In genomic region chr20:5552154-5552553, GRCh38 we compare ENCODE assay signal across 27 cellular contexts. TPM values are rescaled to one million over a fixed set of nuclear protein-coding genes. Genes with fewer than 3 reads are reported as not detected.
DNase-seq lines count a peak whose midpoint lies in the region; ATAC-seq and TF ChIP-seq lines count a peak whose summit lies in the region.
"Had no signal": no experiment of that assay in that cellular context is flagged by ENCODE, and none has a peak within 500 bp of the region (broad histone marks: within the 10 kb centered on the region; RNA-seq: fewer than 3 reads in every experiment).

No MANE protein-coding gene starts in this region.

- H3K27me3 Mint-ChIP-seq in activated CD4-positive, alpha-beta memory T cell treated with anti-CD3 and anti-CD28 coated beads for 36 hours = no peaks in the 10 kb centered on the region
- H3K27me3 Mint-ChIP-seq in activated CD4-positive, alpha-beta memory T cell treated with anti-CD3 and anti-CD28 coated beads, Interleukin-2, amount 10 ng/mL, durations not matched to agents 7 days and 5 days = no peaks in the 10 kb centered on the region
- H3K27me3 Mint-ChIP-seq in dendritic cell treated with granulocyte-macrophage colony-stimulating factor and Interleukin-4, amounts not matched to agents 40 ng/mL and 50 ng/mL, for 4 days = no peaks in the 10 kb centered on the region
- H3K27me3 Mint-ChIP-seq in nephron progenitor cell (ENCODE audit: low read depth, poor library complexity) (no peaks in the 10 kb centered on the region), Calu3 (ENCODE audit: unreplicated experiment) (no peaks in the 10 kb centered on the region)
- H3K27me3 Mint-ChIP-seq: brain; CD4-positive, alpha-beta memory T cell had no signal

- peaks cover 52% of the 10 kb centered on the region for H3K36me3 Mint-ChIP-seq in activated CD4-positive, alpha-beta memory T cell treated with anti-CD3 and anti-CD28 coated beads for 36 hours
- H3K36me3 Mint-ChIP-seq in activated CD4-positive, alpha-beta memory T cell treated with anti-CD3 and anti-CD28 coated beads, Interleukin-2, amount 10 ng/mL, durations not matched to agents 7 days and 5 days (ENCODE audit: low read depth) = peaks cover 51% of the 10 kb centered on the region
- H3K36me3 Mint-ChIP-seq in dendritic cell treated with granulocyte-macrophage colony-stimulating factor and Interleukin-4, amounts not matched to agents 40 ng/mL and 50 ng/mL, for 4 days (ENCODE audit: low read depth) = peaks cover 92% of the 10 kb centered on the region
- H3K36me3 Mint-ChIP-seq in nephron progenitor cell (ENCODE audit: low read depth) (peaks cover 47% of the 10 kb centered on the region), Calu3 (ENCODE audit: insufficient read depth, unreplicated experiment) (peaks cover 6% of the 10 kb centered on the region)

- no peak for TF ChIP-seq CTCF in nephron progenitor cell (IDR thresholded peaks at IDR 0.05)
- no peak for TF ChIP-seq CTCF in Calu3 (IDR thresholded peaks at IDR 0.05; ENCODE audit: unreplicated experiment)

- H3K27ac Mint-ChIP-seq in activated CD4-positive, alpha-beta memory T cell treated with anti-CD3 and anti-CD28 coated beads for 36 hours = peak overlapping the region; percentile 26
- H3K27ac Mint-ChIP-seq in activated CD4-positive, alpha-beta memory T cell treated with anti-CD3 and anti-CD28 coated beads, Interleukin-2, amount 10 ng/mL, durations not matched to agents 7 days and 5 days = no peak overlapping the region
- peak overlapping the region; percentile 54 for H3K27ac Mint-ChIP-seq in dendritic cell treated with granulocyte-macrophage colony-stimulating factor and Interleukin-4, amounts not matched to agents 40 ng/mL and 50 ng/mL, for 4 days
- H3K27ac Mint-ChIP-seq in nephron progenitor cell (peak overlapping the region; percentile 10), Calu3 (ENCODE audit: unreplicated experiment) (no peak overlapping the region)
- H3K27ac Mint-ChIP-seq: neural progenitor cell; T-helper 1 cell treated with Interleukin-12 subunit alpha and Interleukin-12 subunit beta and Interleukin-4 antibody, amounts not matched to agents 30 μg/mL and 1 μg/mL, for 36 hours had no signal

- CTCF ChIA-PET in activated CD4-positive, alpha-beta memory T cell treated with anti-CD3 and anti-CD28 coated beads for 36 hours (lab: Charles Lee) = interaction anchor here (0.9 to 2.2 kb wide), 3 partner anchors 17 to 236 kb away, joined by 3 to 8 read pairs (median 4); no protein-coding TSS in a partner anchor
- CTCF ChIA-PET in activated CD4-positive, alpha-beta memory T cell treated with anti-CD3 and anti-CD28 coated beads, Interleukin-2, amount 10 ng/mL, durations not matched to agents 7 days and 5 days (lab: Charles Lee) = interaction anchor here (1.1 to 1.3 kb wide), 3 partner anchors 22 to 236 kb away, joined by 3 to 4 read pairs (median 4); no protein-coding TSS in a partner anchor
- CTCF ChIA-PET in Calu3 (lab: Charles Lee) = no interaction called here

- POLR2A ChIA-PET in activated CD4-positive, alpha-beta memory T cell treated with anti-CD3 and anti-CD28 coated beads for 36 hours (lab: Charles Lee) = no interaction called here
- POLR2A ChIA-PET in activated CD4-positive, alpha-beta memory T cell treated with anti-CD3 and anti-CD28 coated beads, Interleukin-2, amount 10 ng/mL, durations not matched to agents 7 days and 5 days (lab: Charles Lee) = no interaction called here

- ATAC-seq in left cardiac atrium = no peak
- ATAC-seq: heart left ventricle; HepG2; pancreas; stimulated activated naive CD8-positive, alpha-beta T cell treated with anti-CD3 and anti-CD28 coated beads, Interleukin-15, Interleukin-2, amounts not matched to agents 100 U/mL and 50 U/mL, for 24 hours had no signal

- H3K4me3 Mint-ChIP-seq in activated CD4-positive, alpha-beta memory T cell treated with anti-CD3 and anti-CD28 coated beads for 36 hours = no peak overlapping the region
- H3K4me3 Mint-ChIP-seq in activated CD4-positive, alpha-beta memory T cell treated with anti-CD3 and anti-CD28 coated beads, Interleukin-2, amount 10 ng/mL, durations not matched to agents 7 days and 5 days = no peak overlapping the region
- H3K4me3 Mint-ChIP-seq in dendritic cell treated with granulocyte-macrophage colony-stimulating factor and Interleukin-4, amounts not matched to agents 40 ng/mL and 50 ng/mL, for 4 days = no peak overlapping the region
- H3K4me3 Mint-ChIP-seq in nephron progenitor cell (no peak overlapping the region), Calu3 (ENCODE audit: low read depth, unreplicated experiment) (no peak overlapping the region)
- H3K4me3 Mint-ChIP-seq: brain; CD4-positive, alpha-beta memory T cell; neural progenitor cell; T-helper 1 cell treated with Interleukin-12 subunit alpha and Interleukin-12 subunit beta and Interleukin-4 antibody, amounts not matched to agents 30 μg/mL and 1 μg/mL, for 36 hours had no signal

- DNase-seq in activated CD4-positive, alpha-beta memory T cell treated with anti-CD3 and anti-CD28 coated beads for 36 hours = no peak
- no peak for DNase-seq in activated CD4-positive, alpha-beta memory T cell treated with anti-CD3 and anti-CD28 coated beads, Interleukin-2, amount 10 ng/mL, durations not matched to agents 7 days and 5 days
- DNase-seq in LHCN-M2 (ENCODE audit: low read depth) (peak; percentile 38), nephron progenitor cell (no peak), Calu3 (no peak), NCI-H146 treated with DMSO at 0.1 percent for 48 hours (lab: John Stamatoyannopoulos, UW; ENCODE audit: unreplicated experiment) (no peak), left cardiac atrium (no peak)
- DNase-seq: activated naive CD4-positive, alpha-beta T cell; activated T-cell treated with anti-CD3 and anti-CD28 coated beads, Interleukin-2, amount 50 U/mL, for 48 hours; amniotic stem cell; CD4-positive, alpha-beta memory T cell; DMS153; foreskin melanocyte; heart left ventricle; NCI-H1417; NCI-H2081; NCI-H526; pancreas; retina; SK-N-SH; small intestine; stimulated activated naive CD8-positive, alpha-beta T cell treated with anti-CD3 and anti-CD28 coated beads, Interleukin-15, Interleukin-2, amounts not matched to agents 100 U/mL and 50 U/mL, for 24 hours had no signal

- BruUV-seq in Calu3 (replicated peaks; lab: Mats Ljungman, UMichigan) = no TSS peak

- intact Hi-C loops in activated CD4-positive, alpha-beta memory T cell treated with anti-CD3 and anti-CD28 coated beads for 36 hours (cut with micrococcal nuclease) = no loop called here
- intact Hi-C loops in dendritic cell treated with granulocyte-macrophage colony-stimulating factor and Interleukin-4, amounts not matched to agents 40 ng/mL and 50 ng/mL, for 4 days (cut with micrococcal nuclease) = no loop called here
- intact Hi-C loops in Calu3 (cut with micrococcal nuclease; ENCODE audit: unreplicated experiment) (no loop called here), left cardiac atrium (cut with DNase I) (no loop called here)

- peaks cover 23% of the 10 kb centered on the region for H3K4me1 Mint-ChIP-seq in activated CD4-positive, alpha-beta memory T cell treated with anti-CD3 and anti-CD28 coated beads for 36 hours (ENCODE audit: low read depth)
- H3K4me1 Mint-ChIP-seq in activated CD4-positive, alpha-beta memory T cell treated with anti-CD3 and anti-CD28 coated beads, Interleukin-2, amount 10 ng/mL, durations not matched to agents 7 days and 5 days = peaks cover 3% of the 10 kb centered on the region
- peaks cover 27% of the 10 kb centered on the region for H3K4me1 Mint-ChIP-seq in dendritic cell treated with granulocyte-macrophage colony-stimulating factor and Interleukin-4, amounts not matched to agents 40 ng/mL and 50 ng/mL, for 4 days (ENCODE audit: low read depth)
- H3K4me1 Mint-ChIP-seq in nephron progenitor cell (peaks cover 21% of the 10 kb centered on the region), Calu3 (ENCODE audit: low read depth, unreplicated experiment) (no peaks in the 10 kb centered on the region)
- H3K4me1 Mint-ChIP-seq: brain, neural progenitor cell had no signal

- no peaks in the 10 kb centered on the region for H3K9me3 Mint-ChIP-seq in activated CD4-positive, alpha-beta memory T cell treated with anti-CD3 and anti-CD28 coated beads for 36 hours
- H3K9me3 Mint-ChIP-seq in activated CD4-positive, alpha-beta memory T cell treated with anti-CD3 and anti-CD28 coated beads, Interleukin-2, amount 10 ng/mL, durations not matched to agents 7 days and 5 days = no peaks in the 10 kb centered on the region
- H3K9me3 Mint-ChIP-seq in dendritic cell treated with granulocyte-macrophage colony-stimulating factor and Interleukin-4, amounts not matched to agents 40 ng/mL and 50 ng/mL, for 4 days = no peaks in the 10 kb centered on the region
- H3K9me3 Mint-ChIP-seq in nephron progenitor cell = no peaks in the 10 kb centered on the region
- H3K9me3 Mint-ChIP-seq in Calu3 (ENCODE audit: low read depth, unreplicated experiment) = no peaks in the 10 kb centered on the region
- H3K9me3 Mint-ChIP-seq: brain; CD4-positive, alpha-beta memory T cell; neural progenitor cell; T-helper 1 cell treated with Interleukin-12 subunit alpha and Interleukin-12 subunit beta and Interleukin-4 antibody, amounts not matched to agents 30 μg/mL and 1 μg/mL, for 36 hours had no signal

RNA-seq across cellular contexts. Expression of gene GPCPD1, which starts 58.7 kb away (rescaled TPM):
- total RNA-seq in activated CD4-positive, alpha-beta memory T cell treated with anti-CD3 and anti-CD28 coated beads for 36 hours = 10 to 100 TPM; 31.1 to 34.9 TPM
- total RNA-seq in activated CD4-positive, alpha-beta memory T cell treated with anti-CD3 and anti-CD28 coated beads, Interleukin-2, amount 10 ng/mL, durations not matched to agents 7 days and 5 days = 10 to 100 TPM; 29.4 to 32.1 TPM
- total RNA-seq in LHCN-M2 (2014; rRNA removed) (7.2 and 11.5 TPM in 2 replicates), Calu3 (2022) (6.5 and 8.9 TPM in 2 replicates), left cardiac atrium (10 to 100 TPM; 22.6 to 39.0 TPM)
- 2.9 TPM for polyA plus RNA-seq in LHCN-M2 (2012)

Comparison
In these comparisons a context has a peak if more than half of its experiments do, and no peak if none do; other contexts are left out.
1. H3K27ac Mint-ChIP-seq: peak in activated CD4-positive, alpha-beta memory T cell treated with anti-CD3 and anti-CD28 coated beads for 36 hours (single experiment), dendritic cell treated with granulocyte-macrophage colony-stimulating factor and Interleukin-4, amounts not matched to agents 40 ng/mL and 50 ng/mL, for 4 days (single experiment) and nephron progenitor cell (single experiment); none in activated CD4-positive, alpha-beta memory T cell treated with anti-CD3 and anti-CD28 coated beads, Interleukin-2, amount 10 ng/mL, durations not matched to agents 7 days and 5 days (single experiment) and Calu3 (single experiment).